13 cellular contexts compared by ENCODE assay signal in the genomic region with DNA sequence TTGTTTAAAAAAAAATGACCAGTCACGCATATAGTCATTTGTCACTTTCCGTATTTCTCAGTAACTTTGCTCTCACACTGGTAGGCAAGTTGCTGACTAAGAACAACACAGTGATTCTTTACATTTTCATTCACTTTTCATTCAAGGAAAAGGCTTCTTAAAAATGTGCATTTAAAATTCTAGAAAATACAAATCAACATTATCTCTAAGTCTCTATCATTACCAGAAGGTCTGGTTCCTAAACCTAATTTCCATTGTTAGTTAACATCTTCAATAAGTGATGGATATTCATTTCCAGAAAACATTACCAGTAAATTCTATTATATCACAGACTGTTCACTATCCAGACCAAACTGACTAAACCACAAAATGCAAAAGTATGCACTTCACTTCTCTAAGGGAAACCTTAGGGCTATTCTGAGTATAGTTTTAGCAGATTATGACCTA.
A peak's percentile ranks its signal among the peaks of the same experiment; 100 is the strongest.
DNase-seq lines count a peak whose midpoint lies in the region; ATAC-seq, FAIRE-seq and TF ChIP-seq lines count a peak whose summit lies in the region.
"Had no signal": no experiment of that assay in that cellular context is flagged by ENCODE, and none has a peak within 500 bp of the region (broad histone marks: within the 10 kb centered on the region; RNA-seq: fewer than 3 reads in every experiment).

No MANE protein-coding gene starts in this region.

- DNase-seq in GM12891 (ENCODE audit: insufficient read length, low spot score) (peak; percentile 5), GM03348 (ENCODE audit: low spot score) (no peak), AG08396 (ENCODE audit: low spot score) (no peak)
- DNase-seq in T-helper 2 cell treated with Interferon-gamma antibody and Interleukin-4, amounts not matched to agents 5 μg/mL and 100 μg/mL, for 36 hours (ENCODE audit: low spot score): no peak
- DNase-seq in activated CD4-positive, alpha-beta T cell treated with anti-CD3 and anti-CD28 coated beads for 1 hour: no peak
- DNase-seq: cerebellar nuclear complex; stimulated activated CD4-positive, alpha-beta T cell treated with anti-CD3 and anti-CD28 coated beads, Interleukin-1b, Interleukin-23, amount 100 ng/mL, for 48 hours had no signal

- H3K4me3 Mint-ChIP-seq in T-helper 2 cell treated with Interferon-gamma antibody and Interleukin-4, amounts not matched to agents 5 μg/mL and 100 μg/mL, for 36 hours: no peak overlapping the region

- peak; percentile 41 for FAIRE-seq in GM12891 (lab: Jason Lieb, UNC)
- FAIRE-seq: RCC 7860, TTC549 had no signal

- no peaks in the 10 kb centered on the region for H3K9me3 Mint-ChIP-seq in T-helper 2 cell treated with Interferon-gamma antibody and Interleukin-4, amounts not matched to agents 5 μg/mL and 100 μg/mL, for 36 hours
- H3K9me3 Mint-ChIP-seq: activated T-helper 2 cell treated with anti-CD3 and anti-CD28 coated beads, Interferon-gamma antibody, Interleukin-2, Interleukin-4, amounts not matched to agents 10 μg/mL and 5 μg/mL and 100 μg/mL, durations not matched to agents 14 hours and 24 hours and 36 hours had no signal

- no peak overlapping the region for H3K27ac Mint-ChIP-seq in T-helper 2 cell treated with Interferon-gamma antibody and Interleukin-4, amounts not matched to agents 5 μg/mL and 100 μg/mL, for 36 hours
- H3K27ac Mint-ChIP-seq: activated T-helper 2 cell treated with anti-CD3 and anti-CD28 coated beads, Interferon-gamma antibody, Interleukin-2, Interleukin-4, amounts not matched to agents 10 μg/mL and 5 μg/mL and 100 μg/mL, durations not matched to agents 14 hours and 24 hours and 36 hours had no signal

- H3K4me1 Mint-ChIP-seq in T-helper 2 cell treated with Interferon-gamma antibody and Interleukin-4, amounts not matched to agents 5 μg/mL and 100 μg/mL, for 36 hours (ENCODE audit: low read depth): peaks cover 9% of the 10 kb centered on the region

- H3K27me3 Mint-ChIP-seq in T-helper 2 cell treated with Interferon-gamma antibody and Interleukin-4, amounts not matched to agents 5 μg/mL and 100 μg/mL, for 36 hours (ENCODE audit: low read depth): no peaks in the 10 kb centered on the region

- no peak for TF ChIP-seq POLR2A in GM12891 (IDR thresholded peaks at IDR 0.05; ENCODE audit: low read depth, low read length)

- ATAC-seq in GM19043 (IDR thresholded peaks at IDR 0.05; ENCODE audit: low read depth, unreplicated experiment) (peak; percentile 88), HG02588 (IDR thresholded peaks at IDR 0.05; ENCODE audit: unreplicated experiment) (peak; percentile 94), HG03354 (IDR thresholded peaks at IDR 0.05; ENCODE audit: poor library complexity, severe bottlenecking, unreplicated experiment) (peak; percentile 88)

- H3K36me3 Mint-ChIP-seq in T-helper 2 cell treated with Interferon-gamma antibody and Interleukin-4, amounts not matched to agents 5 μg/mL and 100 μg/mL, for 36 hours (ENCODE audit: low read depth): peaks cover 2% of the 10 kb centered on the region

TF ChIP-seq in GM12891, 5 proteins besides CTCF, POLR2A, EP300 and RAD21:
- TF ChIP-seq POU2F2 (IDR thresholded peaks at IDR 0.05; ENCODE audit: low read depth, low read length) (no peak), SPI1 (IDR thresholded peaks at IDR 0.05; ENCODE audit: low read depth, low read length) (0 out of 2 replicates have a peak, but pooled peaks have one; percentile 23)
